In the genomic region with DNA sequence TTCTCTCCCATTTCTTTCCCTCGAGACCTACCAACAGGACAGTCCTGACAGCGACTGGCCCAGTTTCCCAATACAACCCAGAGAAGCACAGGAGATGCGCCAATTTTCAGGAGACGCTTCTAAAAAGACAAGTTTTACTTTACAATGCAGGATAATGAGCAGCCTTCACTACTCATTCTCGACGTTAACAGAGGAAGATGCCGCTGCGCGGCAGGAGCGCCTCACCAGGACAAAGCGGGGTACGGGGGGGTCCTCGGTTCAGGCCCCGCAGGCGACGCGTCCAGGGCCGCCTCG, we compare ENCODE assay signal across 8 cellular contexts. TPM values are rescaled to one million over a fixed set of nuclear protein-coding genes. Genes with fewer than 3 reads are reported as not detected.
DNase-seq lines count a peak whose midpoint lies in the region; ATAC-seq and TF ChIP-seq lines count a peak whose summit lies in the region.

No MANE protein-coding gene starts in this region.

- H3K27me3 Mint-ChIP-seq in activated B cell treated with CpG ODN at 0.5 μM for 24 hours: no peaks in the 10 kb centered on the region

- WGBS in sigmoid colon, 2 donors: 1 to 2% methylated on average over 19 of the region's 19 CpGs

- POLR2A ChIA-PET in AG04450 (lab: Yijun Ruan, JAX): no interaction called here
- POLR2A ChIA-PET in activated B cell treated with CpG ODN at 0.5 μM for 24 hours (lab: Charles Lee): interaction anchor here (0.6 kb wide), 1 partner anchor 125 kb away, joined by 3 read pairs; no protein-coding TSS in a partner anchor

- H3K27ac ChIP-seq in AG04450 (ENCODE audit: low read depth, low read length): no peak overlapping the region
- H3K27ac ChIP-seq in cardiac muscle cell: no peak overlapping the region
- peak overlapping the region; percentile 77 to 82 (median 78) for H3K27ac ChIP-seq in sigmoid colon

- ATAC-seq in GM18858 (IDR thresholded peaks at IDR 0.05; ENCODE audit: unreplicated experiment) (peak; percentile 4), HG03066 (IDR thresholded peaks at IDR 0.05; ENCODE audit: low read depth, unreplicated experiment) (peak; percentile 29), activated B cell treated with CpG ODN at 0.5 μM for 24 hours (ENCODE audit: low read depth) (no peak)

- H3K9me3 ChIP-seq in AG04450 (ENCODE audit: control insufficient read depth, insufficient read depth, low read length): no peaks in the 10 kb centered on the region
- H3K9me3 ChIP-seq in cardiac muscle cell (ENCODE audit: low read depth): no peaks in the 10 kb centered on the region
- no peaks in the 10 kb centered on the region for H3K9me3 ChIP-seq in sigmoid colon

- peaks cover 6% of the 10 kb centered on the region for H3K36me3 Mint-ChIP-seq in activated B cell treated with CpG ODN at 0.5 μM for 24 hours (ENCODE audit: low read depth)

- H3K27me3 ChIP-seq in AG04450 (ENCODE audit: control insufficient read depth, insufficient read depth, low read length) (no peaks in the 10 kb centered on the region), cardiac muscle cell (no peaks in the 10 kb centered on the region), sigmoid colon (no peaks in the 10 kb centered on the region)

- CTCF ChIA-PET in AG04450 (lab: Charles Lee): no interaction called here
- CTCF ChIA-PET in activated B cell treated with CpG ODN at 0.5 μM for 24 hours (lab: Charles Lee): no interaction called here

- H3K4me3 ChIP-seq in AG04450 (ENCODE audit: low read depth, low read length) (peak overlapping the region; percentile 68), cardiac muscle cell (peak overlapping the region; percentile 78), sigmoid colon (peak overlapping the region; percentile 65 to 82 (median 75))

- no peak for TF ChIP-seq POLR2A in sigmoid colon (IDR thresholded peaks at IDR 0.05)

- H3K9me3 Mint-ChIP-seq in activated B cell treated with CpG ODN at 0.5 μM for 24 hours: no peaks in the 10 kb centered on the region

- DNase-seq in AG04450 (ENCODE audit: low read depth, low spot score) (no peak), activated B cell treated with CpG ODN at 0.5 μM for 24 hours (no peak), cardiac muscle cell (ENCODE audit: low read depth in 1 of 2, low spot score in 1 of 2) (no peak), sigmoid colon (no peak), retina (no peak), cerebellar nuclear complex (lab: John Stamatoyannopoulos, UW) (no peak)

- no peaks in the 10 kb centered on the region for H3K36me3 ChIP-seq in cardiac muscle cell
- H3K36me3 ChIP-seq in sigmoid colon: no peaks in the 10 kb centered on the region

- H3K4me1 ChIP-seq in cardiac muscle cell (ENCODE audit: low read depth): no peaks in the 10 kb centered on the region
- no peaks in the 10 kb centered on the region for H3K4me1 ChIP-seq in sigmoid colon

- peak overlapping the region; percentile 85 for H3K27ac Mint-ChIP-seq in activated B cell treated with CpG ODN at 0.5 μM for 24 hours

- TF ChIP-seq EP300 in sigmoid colon (IDR thresholded peaks at IDR 0.05): no peak

- peaks cover 16% of the 10 kb centered on the region for H3K4me1 Mint-ChIP-seq in activated B cell treated with CpG ODN at 0.5 μM for 24 hours

- TF ChIP-seq CTCF in AG04450 (IDR thresholded peaks at IDR 0.05; ENCODE audit: low read depth, low read length) (no peak), activated B cell treated with CpG ODN at 0.5 μM for 24 hours (IDR thresholded peaks at IDR 0.05) (no peak), cardiac muscle cell (IDR thresholded peaks at IDR 0.05; ENCODE audit: low read depth, low read length) (no peak), sigmoid colon (IDR thresholded peaks at IDR 0.05) (no peak)

- intact Hi-C loops in activated B cell treated with CpG ODN at 0.5 μM for 24 hours (cut with micrococcal nuclease) (loop anchor here (2.0 kb wide), 2 partner anchors 151 to 1005 kb away; a partner anchor contains a TSS), sigmoid colon (cut with DNase I) (no loop called here)

- H3K4me3 Mint-ChIP-seq in activated B cell treated with CpG ODN at 0.5 μM for 24 hours: peak overlapping the region; percentile 86

RNA-seq across cellular contexts. Expression of a gene that starts 0.7 kb away (rescaled TPM):
- polyA plus RNA-seq in AG04450 (2011; rRNA removed): 2.5 and 2.8 TPM in 2 replicates
- polyA minus RNA-seq in AG04450 (2011; rRNA and poly(A)+ RNA removed): 2.0 and 2.3 TPM in 2 replicates
- 11.6 and 15.3 TPM in 2 replicates for total RNA-seq in activated B cell treated with CpG ODN at 0.5 μM for 24 hours
- total RNA-seq in cardiac muscle cell: 2.0 and 3.5 TPM in 2 replicates
- polyA plus RNA-seq in cardiac muscle cell: 2.9 and 5.5 TPM in 2 replicates
- 10 to 100 TPM in 1 of 4 donors, 1 to 10 TPM in 3; 7.9 to 16.3 (median 9.8) TPM for total RNA-seq in sigmoid colon
- polyA plus RNA-seq in sigmoid colon: 10 to 100 TPM in 1 of 3 donors, 1 to 10 TPM in 2; 4.3 to 11.4 (median 9.5) TPM

Comparison
In these comparisons a context has a peak if more than half of its experiments do, and no peak if none do; other contexts are left out.
1. H3K27ac ChIP-seq: peak in sigmoid colon (4 of 4); none in AG04450 (single experiment) and cardiac muscle cell (single experiment).
2. Peak in every context shown above with its lines, with median percentiles within 50 percentile points of each other: H3K4me3 ChIP-seq.